ENCODE assay signal across 33 cellular contexts in genomic region chr7:83925860-83926259, GRCh38.
DNase-seq lines count a peak whose midpoint lies in the region; ATAC-seq and TF ChIP-seq lines count a peak whose summit lies in the region.
"Had no signal": no experiment of that assay in that cellular context is flagged by ENCODE, and none has a peak within 500 bp of the region (broad histone marks: within the 10 kb centered on the region; RNA-seq: fewer than 3 reads in every experiment).

No MANE protein-coding gene starts in this region.

- H3K4me3 ChIP-seq in fibroblast of the aortic adventitia (ENCODE audit: low read depth, low read length), result no peak overlapping the region
- H3K4me3 ChIP-seq: adrenal gland, colonic mucosa, heart right ventricle, lower lobe of right lung, skin epidermis, stomach, thyroid gland, vagina had no signal

- TF ChIP-seq CTCF in fibroblast of the aortic adventitia (IDR thresholded peaks at IDR 0.05; ENCODE audit: insufficient read depth, low read length), result no peak

- intact Hi-C loops in posterior vena cava (cut with DNase I), result no loop called here

- H3K27ac ChIP-seq in caudate nucleus (ENCODE audit: low read depth, low read length), result no peak overlapping the region
- H3K27ac ChIP-seq: 22Rv1, adrenal gland, brain microvascular endothelial cell, colonic mucosa, heart right ventricle, lower lobe of right lung, skin epidermis, stomach, thyroid gland, vagina had no signal

- peak; percentile 14 for DNase-seq in DMS 273 (lab: John Stamatoyannopoulos, UW; ENCODE audit: unreplicated experiment)
- no peak for DNase-seq in DMS 273 treated with DMSO at 0.1 percent for 48 hours (lab: John Stamatoyannopoulos, UW)
- DNase-seq in fibroblast of the aortic adventitia (ENCODE audit: low read depth), result peak; percentile 2
- DNase-seq in NCI-H187 (lab: John Stamatoyannopoulos, UW), result no peak
- no peak for DNase-seq in posterior vena cava (ENCODE audit: low spot score)
- DNase-seq in caudate nucleus (lab: John Stamatoyannopoulos, UW), result no peak
- DNase-seq: activated CD4-positive, alpha-beta T cell treated with anti-CD3 and anti-CD28 coated beads, Interleukin-2, amount 50 U/mL, for 4 hours; activated CD4-positive, CD25-positive, alpha-beta regulatory T cell; activated CD8-positive, alpha-beta memory T cell treated with anti-CD3 and anti-CD28 coated beads, Interleukin-2, amount 50 U/mL, for 4 hours; activated naive CD4-positive, alpha-beta T cell treated with anti-CD3 and anti-CD28 coated beads for 36 hours; adrenal gland; brain microvascular endothelial cell; colonic mucosa; effector memory CD4-positive, alpha-beta T cell; EL; foreskin melanocyte; H7; heart right ventricle; lower lobe of right lung; natural killer cell; NCI-H1092 treated with DMSO at 0.1 percent for 48 hours; NCI-H187 treated with DMSO at 0.1 percent for 48 hours; NCI-H526; occipital lobe; stomach; SW 1271; thyroid gland had no signal

- ATAC-seq in GM21576 (IDR thresholded peaks at IDR 0.05; ENCODE audit: unreplicated experiment) (peak; percentile 55), HG03565 (IDR thresholded peaks at IDR 0.05; ENCODE audit: unreplicated experiment) (peak; percentile 64)
- ATAC-seq: heart right ventricle, lower lobe of right lung, natural killer cell, Panc1 had no signal

Comparison
In these comparisons a context has a peak if more than half of its experiments do, and no peak if none do; other contexts are left out.
1. DNase-seq: peak in DMS 273 (single experiment) and fibroblast of the aortic adventitia (single experiment); none in DMS 273 treated with DMSO at 0.1 percent for 48 hours (single experiment), NCI-H187 (0 of 2), posterior vena cava (single experiment) and caudate nucleus (0 of 61).